ENCODE assay signal across 9 cellular contexts in the genomic region with DNA sequence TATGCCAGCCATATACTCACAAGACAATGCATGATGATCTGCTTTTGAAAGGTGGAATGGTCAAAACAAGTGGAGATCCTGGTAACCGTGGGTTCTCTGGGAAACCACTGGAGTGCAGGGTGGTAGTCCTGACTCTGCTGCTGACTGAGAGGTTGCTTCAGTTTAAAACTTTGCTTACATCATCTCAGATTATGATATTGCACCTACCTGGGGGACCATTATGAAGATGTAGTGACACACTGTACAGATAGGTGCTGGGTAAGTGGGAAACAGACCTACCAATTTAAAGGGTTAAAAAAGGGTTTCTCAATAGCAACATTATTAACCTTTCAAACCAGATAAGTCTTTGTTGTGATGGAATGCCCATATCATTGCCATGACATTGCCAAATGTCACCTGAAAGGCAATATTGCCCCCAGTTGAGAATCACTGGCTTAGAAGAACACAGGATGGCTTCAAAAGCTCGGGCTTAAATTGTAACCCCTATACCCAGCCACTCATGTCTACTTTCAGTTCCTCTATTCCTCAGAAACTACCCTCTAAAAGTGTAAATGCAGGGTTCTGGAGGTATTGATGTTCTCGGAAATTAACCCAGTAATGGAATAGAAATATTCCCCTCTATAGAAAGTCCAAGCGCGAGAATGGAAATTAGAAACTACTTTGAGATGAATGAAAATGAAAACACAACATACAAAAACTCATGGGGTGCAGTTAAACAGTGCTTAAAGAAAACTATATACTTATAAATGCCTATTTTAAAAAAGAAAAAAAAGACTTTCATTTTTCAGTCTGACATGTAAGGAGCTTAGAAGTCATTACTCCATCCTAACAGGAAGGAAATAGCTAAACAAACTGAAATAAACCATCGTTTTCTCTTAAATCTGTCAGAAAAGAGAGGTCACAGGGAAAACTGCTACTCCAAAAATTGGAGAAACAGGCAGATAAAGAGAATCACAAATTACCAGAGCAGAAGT.
DNase-seq lines count a peak whose midpoint lies in the region; ATAC-seq and TF ChIP-seq lines count a peak whose summit lies in the region.
"Had no signal": no experiment of that assay in that cellular context is flagged by ENCODE, and none has a peak within 500 bp of the region (broad histone marks: within the 10 kb centered on the region; RNA-seq: fewer than 3 reads in every experiment).

No MANE protein-coding gene starts in this region.

- peaks cover 65% of the 10 kb centered on the region for H3K4me1 Mint-ChIP-seq in activated CD4-positive, alpha-beta memory T cell treated with anti-CD3 and anti-CD28 coated beads for 36 hours (ENCODE audit: low read depth)
- H3K4me1 Mint-ChIP-seq in Calu3 (ENCODE audit: low read depth, unreplicated experiment) = no peaks in the 10 kb centered on the region
- no peaks in the 10 kb centered on the region for H3K4me1 Mint-ChIP-seq in MCF 10A (ENCODE audit: insufficient read depth, unreplicated experiment)

- H4K20me1 ChIP-seq in DND-41 (ENCODE audit: insufficient read depth, low read length) = no peaks in the 10 kb centered on the region

- H3K79me2 ChIP-seq in DND-41 (ENCODE audit: insufficient read depth, low read length) = peaks cover 11% of the 10 kb centered on the region; the same call in 1 of the 2 replicates

- no peaks in the 10 kb centered on the region for H3K27me3 Mint-ChIP-seq in activated CD4-positive, alpha-beta memory T cell treated with anti-CD3 and anti-CD28 coated beads for 36 hours
- H3K27me3 Mint-ChIP-seq in Calu3 (ENCODE audit: unreplicated experiment) (peaks cover 14% of the 10 kb centered on the region), MCF 10A (ENCODE audit: insufficient read depth, unreplicated experiment) (peaks cover 42% of the 10 kb centered on the region)

- H3K4me3 ChIP-seq in DND-41 (ENCODE audit: low read depth in 1 of 2, low read length in 2 of 2) = no peak overlapping the region

- ATAC-seq in DND-41 (ENCODE audit: insufficient read depth, low read depth) (peak; percentile 35; the same call in 1 of the 3 replicates), GM19395 (IDR thresholded peaks at IDR 0.05; ENCODE audit: unreplicated experiment) (peak; percentile 93), HG03097 (IDR thresholded peaks at IDR 0.05; ENCODE audit: low FRiP score, unreplicated experiment) (peak; percentile 78)

- peak overlapping the region; percentile 82 for H3K27ac Mint-ChIP-seq in activated CD4-positive, alpha-beta memory T cell treated with anti-CD3 and anti-CD28 coated beads for 36 hours
- H3K27ac Mint-ChIP-seq in Calu3 (ENCODE audit: unreplicated experiment) (no peak overlapping the region), MCF 10A (ENCODE audit: low read depth, unreplicated experiment) (no peak overlapping the region)

- H3K27ac ChIP-seq in DND-41 (ENCODE audit: low read length) = peak overlapping the region; percentile 65

- CTCF ChIA-PET in activated CD4-positive, alpha-beta memory T cell treated with anti-CD3 and anti-CD28 coated beads for 36 hours (lab: Charles Lee) = interaction anchor here (1.0 kb wide), 3 partner anchors 14 to 52 kb away, joined by 3 read pairs; no protein-coding TSS in a partner anchor
- CTCF ChIA-PET in Calu3 (lab: Charles Lee) = interaction anchor here (0.5 to 0.6 kb wide), 2 partner anchors 33 to 105 kb away, joined by 4 to 8 read pairs; no protein-coding TSS in a partner anchor
- CTCF ChIA-PET in MCF 10A (lab: Yijun Ruan, JAX) = interaction anchor here (1.4 kb wide), 1 partner anchor 687 kb away, joined by 4 read pairs; no protein-coding TSS in a partner anchor

- TF ChIP-seq CTCF in DND-41 (IDR thresholded peaks at IDR 0.05; ENCODE audit: borderline replicate concordance, extremely low read depth, low read length, poor library complexity, severe bottlenecking) (no peak), Calu3 (IDR thresholded peaks at IDR 0.05; ENCODE audit: unreplicated experiment) (no peak), MCF 10A (IDR thresholded peaks at IDR 0.05; ENCODE audit: unreplicated experiment) (no peak)

- peaks cover 17% of the 10 kb centered on the region for H3K4me1 ChIP-seq in DND-41 (ENCODE audit: insufficient read depth, low read length)

- DNase-seq in DND-41 (no peak), Calu3 (no peak), foreskin melanocyte (no peak), MCF 10A (ENCODE audit: unreplicated experiment) (no peak), NCI-H1048 (lab: John Stamatoyannopoulos, UW) (no peak)
- DNase-seq in activated CD4-positive, alpha-beta memory T cell treated with anti-CD3 and anti-CD28 coated beads for 36 hours = no peak
- DNase-seq: NCI-H1105 had no signal

- no peaks in the 10 kb centered on the region for H3K9me3 ChIP-seq in DND-41 (ENCODE audit: insufficient read depth, low read length, severe bottlenecking)

- H3K36me3 ChIP-seq in DND-41 (ENCODE audit: insufficient read depth, low read length) = peaks cover 19% of the 10 kb centered on the region

- peak overlapping the region; percentile 59 for H3K4me3 Mint-ChIP-seq in activated CD4-positive, alpha-beta memory T cell treated with anti-CD3 and anti-CD28 coated beads for 36 hours
- H3K4me3 Mint-ChIP-seq in Calu3 (ENCODE audit: low read depth, unreplicated experiment) = no peak overlapping the region
- no peak overlapping the region for H3K4me3 Mint-ChIP-seq in MCF 10A (ENCODE audit: unreplicated experiment)

- no peaks in the 10 kb centered on the region for H3K27me3 ChIP-seq in DND-41 (ENCODE audit: insufficient read depth, low read length, poor library complexity)

- no TSS peak for BruUV-seq in Calu3 (replicated peaks; lab: Mats Ljungman, UMichigan)
- no TSS peak for BruUV-seq in MCF 10A (replicated peaks; lab: Mats Ljungman, UMichigan)

- intact Hi-C loops in activated CD4-positive, alpha-beta memory T cell treated with anti-CD3 and anti-CD28 coated beads for 36 hours (cut with micrococcal nuclease) = loop anchor here (1.0 to 10.0 kb wide), 4 partner anchors 65 to 490 kb away; partner anchors contain the start of gene ARHGEF6
- intact Hi-C loops in Calu3 (cut with micrococcal nuclease; ENCODE audit: unreplicated experiment) = loop anchor here (5.0 kb wide), 1 partner anchor 337 kb away; no protein-coding TSS in a partner anchor
- intact Hi-C loops in MCF 10A (cut with micrococcal nuclease) = no loop called here

- POLR2A ChIA-PET in activated CD4-positive, alpha-beta memory T cell treated with anti-CD3 and anti-CD28 coated beads for 36 hours (lab: Charles Lee) = no interaction called here
- POLR2A ChIA-PET in MCF 10A (lab: Yijun Ruan, JAX) = no interaction called here

- H2AFZ ChIP-seq in DND-41 (ENCODE audit: low read depth, low read length) = no peak overlapping the region

- H3K4me2 ChIP-seq in DND-41 (ENCODE audit: insufficient read depth, low read length) = no peak overlapping the region

- H3K9ac ChIP-seq in DND-41 (ENCODE audit: low read depth, low read length) = no peak overlapping the region

- H3K36me3 Mint-ChIP-seq in activated CD4-positive, alpha-beta memory T cell treated with anti-CD3 and anti-CD28 coated beads for 36 hours = no peaks in the 10 kb centered on the region
- H3K36me3 Mint-ChIP-seq in Calu3 (ENCODE audit: insufficient read depth, unreplicated experiment) = no peaks in the 10 kb centered on the region
- no peaks in the 10 kb centered on the region for H3K36me3 Mint-ChIP-seq in MCF 10A (ENCODE audit: insufficient read depth, unreplicated experiment)

- no peaks in the 10 kb centered on the region for H3K9me3 Mint-ChIP-seq in activated CD4-positive, alpha-beta memory T cell treated with anti-CD3 and anti-CD28 coated beads for 36 hours
- H3K9me3 Mint-ChIP-seq in Calu3 (ENCODE audit: low read depth, unreplicated experiment) = no peaks in the 10 kb centered on the region
- no peaks in the 10 kb centered on the region for H3K9me3 Mint-ChIP-seq in MCF 10A (ENCODE audit: unreplicated experiment)

Comparison
In these comparisons a context has a peak if more than half of its experiments do, and no peak if none do; other contexts are left out.
1. ATAC-seq: peak in every context shown above with its lines; median percentile 93 in GM19395; 78 in HG03097; 35 in DND-41.